In genomic region chr3:127672429-127673190, GRCh38 we compare ENCODE assay signal across 1 cellular context.
TF ChIP-seq lines count a peak whose summit lies in the region.

ABTB1 (plus strand) TSS chr3:127672952; CDS start chr3:127673026, 74 bp downstream.

TF ChIP-seq in WTC11, 78 proteins besides CTCF, POLR2A, EP300 and RAD21 (continued from another document):
- TF ChIP-seq PRDM15 (CRISPR knock-in tag; IDR thresholded peaks at IDR 0.05) = no peak
- TF ChIP-seq ATF6 (CRISPR knock-in tag; IDR thresholded peaks at IDR 0.05) = no peak
- TF ChIP-seq ELF4 (CRISPR knock-in tag; IDR thresholded peaks at IDR 0.05; ENCODE audit: low read depth) = no peak
